19 cellular contexts compared by ENCODE assay signal in the genomic region with DNA sequence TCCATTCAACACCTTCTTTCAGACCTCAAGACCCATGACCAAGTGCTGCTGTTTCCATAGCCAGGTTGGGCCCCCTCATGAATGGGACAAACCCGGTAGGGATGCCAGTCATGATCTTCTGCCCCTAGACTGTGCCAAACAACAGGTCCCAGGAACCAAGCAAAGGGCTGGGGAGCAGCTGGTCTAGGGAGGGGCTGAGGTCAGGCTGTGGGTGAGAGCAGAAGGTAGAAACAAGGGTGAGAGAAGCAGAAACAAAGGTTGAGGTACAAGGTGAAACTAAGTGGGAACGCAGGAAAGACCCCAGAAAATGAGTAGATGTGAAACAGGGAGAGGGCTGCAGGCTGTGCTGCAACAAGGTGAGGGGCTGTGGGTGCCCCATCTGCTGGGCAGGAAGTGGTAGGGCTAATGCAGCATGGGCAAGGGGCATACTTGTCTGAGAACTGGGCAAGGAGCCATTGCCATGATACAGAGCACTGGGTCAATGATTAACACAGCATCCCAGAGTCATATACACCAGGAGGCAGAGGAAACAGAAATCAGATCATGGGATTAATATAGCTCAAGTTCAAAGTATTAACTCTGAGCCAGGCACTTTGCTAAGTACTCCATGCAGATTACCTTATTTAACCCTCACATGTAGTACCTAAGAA. TPM values are rescaled to one million over a fixed set of nuclear protein-coding genes. Genes with fewer than 3 reads are reported as not detected.
DNase-seq lines count a peak whose midpoint lies in the region; ATAC-seq, FAIRE-seq and TF ChIP-seq lines count a peak whose summit lies in the region.
"Had no signal": no experiment of that assay in that cellular context is flagged by ENCODE, and none has a peak within 500 bp of the region (broad histone marks: within the 10 kb centered on the region; RNA-seq: fewer than 3 reads in every experiment).

No MANE protein-coding gene starts in this region.

- no peaks in the 10 kb centered on the region for H3K27me3 ChIP-seq in Loucy (ENCODE audit: insufficient read depth, low read length, poor library complexity, severe bottlenecking)
- H3K27me3 ChIP-seq in duodenal mucosa (ENCODE audit: control insufficient read depth in 1 of 2, insufficient read depth in 2 of 2, low read length in 2 of 2) = no peaks in the 10 kb centered on the region
- H3K27me3 ChIP-seq in psoas muscle (ENCODE audit: insufficient read depth in 3 of 3, low read length in 2 of 3) = no peaks in the 10 kb centered on the region
- H3K27me3 ChIP-seq: cardiac muscle cell, esophagus muscularis mucosa, sigmoid colon had no signal

- no peaks in the 10 kb centered on the region for H3K79me2 ChIP-seq in Loucy (ENCODE audit: insufficient read depth, low read length)

- 76 to 91% (median 79%) methylated on average over 2 of the region's 2 CpGs for WGBS in psoas muscle, 3 donors

- FAIRE-seq in kidney (lab: Jason Lieb, UNC) = no peak

- H3F3A ChIP-seq in Loucy (ENCODE audit: low read depth) = no peaks in the 10 kb centered on the region

- DNase-seq in ELR (ENCODE audit: low read depth) = peak; percentile 27
- DNase-seq in psoas muscle = no peak
- no peak for DNase-seq in kidney
- DNase-seq in activated CD4-positive, alpha-beta T cell treated with anti-CD3 and anti-CD28 coated beads for 1 hour = no peak
- DNase-seq: activated CD4-positive, alpha-beta T cell treated with anti-CD3 and anti-CD28 coated beads, Interleukin-2, amount 50 U/mL, for 4 hours; activated naive CD4-positive, alpha-beta T cell treated with Interleukin-2 at 50 U/mL for 16 hours; CD4-positive, alpha-beta T cell; HCEC 1CT; KG1; NCI-H2081; sigmoid colon; substantia nigra; T-helper 17 cell had no signal

- H3K36me3 ChIP-seq in Loucy (ENCODE audit: insufficient read depth, low read length) (no peaks in the 10 kb centered on the region), duodenal mucosa (ENCODE audit: control insufficient read depth in 1 of 2, insufficient read depth in 2 of 2, low read length in 2 of 2) (no peaks in the 10 kb centered on the region), psoas muscle (ENCODE audit: insufficient read depth in 1 of 2, low read depth in 1 of 2) (no peaks in the 10 kb centered on the region), kidney (ENCODE audit: control insufficient read depth in 1 of 2, insufficient read depth in 2 of 2, low read length in 2 of 2) (no peaks in the 10 kb centered on the region)
- H3K36me3 ChIP-seq: cardiac muscle cell, esophagus muscularis mucosa, sigmoid colon had no signal

- no peaks in the 10 kb centered on the region for H3K4me1 ChIP-seq in Loucy (ENCODE audit: insufficient read depth, low read length, poor library complexity, severe bottlenecking)
- H3K4me1 ChIP-seq in duodenal mucosa (ENCODE audit: control insufficient read depth in 1 of 2, insufficient read depth in 2 of 2, low read length in 2 of 2) = peaks cover 9 to 14% of the 10 kb centered on the region in 2 donors
- H3K4me1 ChIP-seq in psoas muscle = no peaks in the 10 kb centered on the region
- no peaks in the 10 kb centered on the region for H3K4me1 ChIP-seq in kidney (ENCODE audit: control insufficient read depth in 1 of 2, insufficient read depth in 1 of 2, low read depth in 1 of 2, low read length in 2 of 2)
- H3K4me1 ChIP-seq: sigmoid colon had no signal

- H3K4me3 ChIP-seq in Loucy (ENCODE audit: low read length, poor library complexity, severe bottlenecking) (no peak overlapping the region), duodenal mucosa (ENCODE audit: low read depth in 1 of 2, low read length in 2 of 2) (peak overlapping the region; percentile 1 to 50), psoas muscle (no peak overlapping the region), kidney (ENCODE audit: low read length in 2 of 2) (no peak overlapping the region)
- H3K4me3 ChIP-seq: cardiac muscle cell, esophagus muscularis mucosa, sigmoid colon had no signal

- H3K9me2 ChIP-seq in Loucy (replicated peaks; ENCODE audit: low read depth, low read length) = no peaks in the 10 kb centered on the region

- intact Hi-C loops in psoas muscle (cut with DNase I) (no loop called here), kidney (cut with DNase I) (no loop called here)

- H2AFZ ChIP-seq in Loucy (ENCODE audit: low read length) = no peak overlapping the region

- H3K27ac ChIP-seq in duodenal mucosa (ENCODE audit: low read depth, low read length) (no peak overlapping the region), psoas muscle (no peak overlapping the region), kidney (ENCODE audit: low read depth in 2 of 2, low read length in 2 of 2) (no peak overlapping the region)
- H3K27ac ChIP-seq: cardiac muscle cell, esophagus muscularis mucosa, sigmoid colon had no signal

- H3K9me3 ChIP-seq in Loucy (ENCODE audit: insufficient read depth, low read depth, low read length) (no peaks in the 10 kb centered on the region), duodenal mucosa (ENCODE audit: control insufficient read depth in 1 of 2, low read length in 2 of 2) (no peaks in the 10 kb centered on the region), psoas muscle (no peaks in the 10 kb centered on the region), kidney (ENCODE audit: control insufficient read depth in 1 of 2, low read length in 2 of 2) (no peaks in the 10 kb centered on the region)
- H3K9me3 ChIP-seq: esophagus muscularis mucosa, sigmoid colon had no signal

- peak; percentile 45 for TF ChIP-seq CTCF in Loucy (conservative IDR thresholded peaks at IDR 0.05; ENCODE audit: low read length)
- no peak for TF ChIP-seq CTCF in psoas muscle (IDR thresholded peaks at IDR 0.05)
- TF ChIP-seq CTCF in kidney (IDR thresholded peaks at IDR 0.05; ENCODE audit: borderline replicate concordance, extremely low read depth, insufficient read depth) = no peak

- ATAC-seq in psoas muscle = peak; percentile 54 to 86 (median 79)
- ATAC-seq in GM18498 (IDR thresholded peaks at IDR 0.05; ENCODE audit: unreplicated experiment) = no peak
- no peak for ATAC-seq in HG03439 (IDR thresholded peaks at IDR 0.05; ENCODE audit: unreplicated experiment)
- ATAC-seq: T-helper 17 cell had no signal

- H3K9ac ChIP-seq in Loucy (ENCODE audit: low read depth, low read length, poor library complexity, severe bottlenecking) (no peak overlapping the region), duodenal mucosa (ENCODE audit: low read depth in 1 of 2, low read length in 2 of 2) (no peak overlapping the region), kidney (ENCODE audit: low read length in 2 of 2) (no peak overlapping the region)

- no peaks in the 10 kb centered on the region for H4K20me1 ChIP-seq in Loucy (ENCODE audit: insufficient read depth, low read length, poor library complexity, severe bottlenecking)

- no peak overlapping the region for H3K4me2 ChIP-seq in Loucy (ENCODE audit: low read depth, low read length, poor library complexity, severe bottlenecking)

RNA-seq across cellular contexts. Expression of gene SLC1A2, which starts 45.9 kb away (rescaled TPM):
- 1 to 10 TPM in 2 of 4 donors, under 1 TPM in 2; 0.08 to 2.0 (median 0.91) TPM for total RNA-seq in psoas muscle
- under 1 TPM; 0.05 to 0.70 (median 0.35) TPM for polyA plus RNA-seq in psoas muscle
- 0.28 TPM for total RNA-seq in kidney
- polyA plus RNA-seq in kidney (ENCODE audit: insufficient read depth, low read depth, low replicate concordance) = 0.11 TPM
- total RNA-seq: CD4-positive, alpha-beta T cell had no signal

Comparison
In these comparisons a context has a peak if more than half of its experiments do, and no peak if none do; other contexts are left out.
1. H3K4me3 ChIP-seq: peak in duodenal mucosa (2 of 2); none in Loucy (single experiment), psoas muscle (single experiment) and kidney (0 of 2).
2. ATAC-seq: peak in psoas muscle (4 of 4); none in GM18498 (single experiment) and HG03439 (single experiment).